ENCODE assay signal across 1 cellular context in the genomic region with DNA sequence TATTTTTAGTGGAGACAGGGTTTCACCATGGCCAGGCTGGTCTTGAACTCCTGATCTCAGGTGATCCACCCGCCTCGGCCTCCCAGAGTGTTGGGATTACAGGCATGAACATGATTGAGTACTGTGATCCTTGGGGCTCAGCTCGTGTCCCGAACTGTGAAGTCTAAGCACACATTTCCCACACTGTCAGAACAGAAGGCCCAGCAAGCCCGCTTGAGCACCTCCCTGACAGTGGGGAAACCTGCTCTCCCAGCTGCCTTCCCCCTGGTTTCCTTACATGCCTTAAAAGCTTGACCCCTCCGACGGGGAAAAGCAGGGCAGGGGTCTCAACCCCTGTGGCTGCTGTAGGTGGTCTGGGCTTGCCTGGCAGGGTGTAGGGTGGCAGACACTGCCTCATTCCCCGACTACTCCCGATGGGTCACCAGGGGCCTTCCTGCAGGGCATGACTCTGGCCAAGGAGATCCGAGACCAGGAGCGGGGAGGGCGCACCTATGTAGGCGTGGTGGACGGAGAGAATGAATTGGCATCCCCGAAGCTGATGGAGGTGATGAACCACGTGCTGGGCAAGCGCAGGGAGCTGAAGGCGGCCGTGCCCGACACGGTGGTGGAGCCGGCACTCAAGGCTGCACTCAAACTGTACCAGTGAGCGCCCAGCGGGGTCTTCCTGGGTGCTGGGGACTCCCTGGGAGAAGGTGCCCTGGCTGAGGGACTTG.
TF ChIP-seq lines count a peak whose summit lies in the region.

No MANE protein-coding gene starts in this region.

TF ChIP-seq in HepG2, 621 proteins besides CTCF, POLR2A, EP300 and RAD21:
- TF ChIP-seq JUND (CRISPR knock-in tag; IDR thresholded peaks at IDR 0.05): no peak
- TF ChIP-seq ZNF501 (CRISPR knock-in tag; IDR thresholded peaks at IDR 0.05): no peak
- TF ChIP-seq POLR2G (IDR thresholded peaks at IDR 0.05; ENCODE audit: low read depth, low read length): 0 out of 2 replicates have a peak, but pooled peaks have one; percentile 27
- TF ChIP-seq AGO2 (optimal IDR thresholded peaks at IDR 0.05; ENCODE audit: low read depth, low read length): peak; percentile 94
- TF ChIP-seq ZNF136 (CRISPR knock-in tag; IDR thresholded peaks at IDR 0.05; ENCODE audit: low read depth): no peak
- TF ChIP-seq, protein P1, sequence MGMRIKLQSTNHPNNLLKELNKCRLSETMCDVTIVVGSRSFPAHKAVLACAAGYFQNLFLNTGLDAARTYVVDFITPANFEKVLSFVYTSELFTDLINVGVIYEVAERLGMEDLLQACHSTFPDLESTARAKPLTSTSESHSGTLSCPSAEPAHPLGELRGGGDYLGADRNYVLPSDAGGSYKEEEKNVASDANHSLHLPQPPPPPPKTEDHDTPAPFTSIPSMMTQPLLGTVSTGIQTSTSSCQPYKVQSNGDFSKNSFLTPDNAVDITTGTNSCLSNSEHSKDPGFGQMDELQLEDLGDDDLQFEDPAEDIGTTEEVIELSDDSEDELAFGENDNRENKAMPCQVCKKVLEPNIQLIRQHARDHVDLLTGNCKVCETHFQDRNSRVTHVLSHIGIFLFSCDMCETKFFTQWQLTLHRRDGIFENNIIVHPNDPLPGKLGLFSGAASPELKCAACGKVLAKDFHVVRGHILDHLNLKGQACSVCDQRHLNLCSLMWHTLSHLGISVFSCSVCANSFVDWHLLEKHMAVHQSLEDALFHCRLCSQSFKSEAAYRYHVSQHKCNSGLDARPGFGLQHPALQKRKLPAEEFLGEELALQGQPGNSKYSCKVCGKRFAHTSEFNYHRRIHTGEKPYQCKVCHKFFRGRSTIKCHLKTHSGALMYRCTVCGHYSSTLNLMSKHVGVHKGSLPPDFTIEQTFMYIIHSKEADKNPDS (CRISPR knock-in tag; IDR thresholded peaks at IDR 0.05): no peak
- peak; percentile 75 for TF ChIP-seq RBFOX2 (IDR thresholded peaks at IDR 0.05; ENCODE audit: low read depth, low read length)
- TF ChIP-seq ARID2 (CRISPR knock-in tag; IDR thresholded peaks at IDR 0.05; ENCODE audit: borderline replicate concordance): no peak
- TF ChIP-seq MED8 (CRISPR knock-in tag; IDR thresholded peaks at IDR 0.05; ENCODE audit: insufficient replicate concordance): peak; percentile 44
- no peak for TF ChIP-seq SMAD1 (CRISPR knock-in tag; IDR thresholded peaks at IDR 0.05; ENCODE audit: borderline replicate concordance, low read depth)
TF ChIP-seq in HepG2: peak in this region for 4.
